Comparison of ENCODE assay signal across 8 cellular contexts in genomic region chr12:122421815-122422737, GRCh38. TPM values are rescaled to one million over a fixed set of nuclear protein-coding genes. Genes with fewer than 3 reads are reported as not detected.
DNase-seq lines count a peak whose midpoint lies in the region; ATAC-seq, FAIRE-seq and TF ChIP-seq lines count a peak whose summit lies in the region.

Gene CLIP1 (minus strand): TSS chr12:122422669. CDS start chr12:122380452, 42,217 bp downstream.

- intact Hi-C loops in Caco-2 (cut with micrococcal nuclease; ENCODE audit: unreplicated experiment) (loop anchor here (1.0 kb wide), 1 partner anchor 16 kb away; no protein-coding TSS in a partner anchor), ovary (cut with DNase I) (loop anchor here in 1 of 4 donors (10.0 kb wide), 1 partner anchor 53 kb away; no protein-coding TSS in a partner anchor)

- peak; percentile 65 for TF ChIP-seq POLR2A in ovary (IDR thresholded peaks at IDR 0.05)

- DNase-seq in Caco-2 (peak; percentile 81 to 86), HL-60 (ENCODE audit: low read depth in 1 of 2, low spot score in 1 of 2) (peak; percentile 27 to 49), SJSA1 (ENCODE audit: low read depth in 1 of 2, low spot score in 2 of 2) (peak; percentile 68 to 79), glutamatergic neuron (peak; percentile 80), ovary (peak; percentile 63 to 80 (median 71)), urothelium cell line (ENCODE audit: low spot score) (peak; percentile 73)

- H3K4me1 ChIP-seq in Caco-2 (peaks cover 41% of the 10 kb centered on the region), SJSA1 (replicated peaks) (peaks cover 27% of the 10 kb centered on the region), ovary (ENCODE audit: insufficient read depth) (peaks cover 3% of the 10 kb centered on the region)

- no peak for FAIRE-seq in urothelium cell line (lab: Jason Lieb, UNC)

- H3K4me1 Mint-ChIP-seq in Caco-2 (ENCODE audit: low read depth, unreplicated experiment) (peaks cover 14% of the 10 kb centered on the region), glutamatergic neuron (ENCODE audit: low read depth, unreplicated experiment) (peaks cover 6% of the 10 kb centered on the region)
- peaks cover 36% of the 10 kb centered on the region for H3K4me1 Mint-ChIP-seq in activated naive CD4-positive, alpha-beta T cell treated with anti-CD3 and anti-CD28 coated beads, Interleukin-2, amount 50 U/mL, for 24 hours

- H3K27me3 Mint-ChIP-seq in Caco-2 (ENCODE audit: insufficient read depth, unreplicated experiment) (no peaks in the 10 kb centered on the region), glutamatergic neuron (ENCODE audit: unreplicated experiment) (peaks cover 11% of the 10 kb centered on the region)
- no peaks in the 10 kb centered on the region for H3K27me3 Mint-ChIP-seq in activated naive CD4-positive, alpha-beta T cell treated with anti-CD3 and anti-CD28 coated beads, Interleukin-2, amount 50 U/mL, for 24 hours

- POLR2A ChIA-PET in Caco-2 (lab: Charles Lee) = interaction anchor here (1.0 to 6.8 kb wide), 4 partner anchors 16 to 196 kb away, joined by 4 to 52 read pairs (median 6); partner anchors contain the start of gene DIABLO

- TF ChIP-seq EP300 in ovary (IDR thresholded peaks at IDR 0.05) = no peak

- no TSS peak for BruUV-seq in Caco-2 (replicated peaks; lab: Mats Ljungman, UMichigan)

- H3K4me3 ChIP-seq in Caco-2 (ENCODE audit: low read depth, low read length) (peak within 1 kb of the TSS; percentile 66), HL-60 (replicated peaks; ENCODE audit: insufficient read depth, low read length) (peak within 1 kb of the TSS; percentile 88), SJSA1 (peak within 1 kb of the TSS; percentile 99), ovary (peak within 1 kb of the TSS; percentile 85)

- H3K9me3 ChIP-seq in Caco-2 (no peaks in the 10 kb centered on the region), SJSA1 (replicated peaks) (no peaks in the 10 kb centered on the region), ovary (no peaks in the 10 kb centered on the region)

- H3K4me3 Mint-ChIP-seq in Caco-2 (ENCODE audit: unreplicated experiment) (peak within 1 kb of the TSS; percentile 89), glutamatergic neuron (ENCODE audit: unreplicated experiment) (peak within 1 kb of the TSS; percentile 92)
- peak within 1 kb of the TSS; percentile 93 for H3K4me3 Mint-ChIP-seq in activated naive CD4-positive, alpha-beta T cell treated with anti-CD3 and anti-CD28 coated beads, Interleukin-2, amount 50 U/mL, for 24 hours

- peak within 1 kb of the TSS; percentile 70 for H3K27ac ChIP-seq in HL-60 (replicated peaks)
- peak within 1 kb of the TSS; percentile 98 for H3K27ac ChIP-seq in SJSA1
- peak within 1 kb of the TSS; percentile 95 to 99 for H3K27ac ChIP-seq in ovary

- H3K9me3 Mint-ChIP-seq in Caco-2 (ENCODE audit: unreplicated experiment) (no peaks in the 10 kb centered on the region), glutamatergic neuron (ENCODE audit: unreplicated experiment) (peaks cover 20% of the 10 kb centered on the region)
- no peaks in the 10 kb centered on the region for H3K9me3 Mint-ChIP-seq in activated naive CD4-positive, alpha-beta T cell treated with anti-CD3 and anti-CD28 coated beads, Interleukin-2, amount 50 U/mL, for 24 hours

- CTCF ChIA-PET in Caco-2 (lab: Charles Lee) = interaction anchor here (1.1 to 3.0 kb wide), 2 partner anchors 16 to 22 kb away, joined by 5 to 20 read pairs; no protein-coding TSS in a partner anchor

- H3K27ac Mint-ChIP-seq in Caco-2 (ENCODE audit: unreplicated experiment) (peak within 1 kb of the TSS; percentile 91), glutamatergic neuron (ENCODE audit: unreplicated experiment) (peak within 1 kb of the TSS; percentile 98)
- peak within 1 kb of the TSS; percentile 93 for H3K27ac Mint-ChIP-seq in activated naive CD4-positive, alpha-beta T cell treated with anti-CD3 and anti-CD28 coated beads, Interleukin-2, amount 50 U/mL, for 24 hours

- WGBS in ovary, 3 donors = 1% methylated on average over 55 to 120 of the region's 120 CpGs

- H3K36me3 Mint-ChIP-seq in Caco-2 (ENCODE audit: insufficient read depth, unreplicated experiment) (peaks cover 20% of the 10 kb centered on the region), glutamatergic neuron (ENCODE audit: unreplicated experiment) (no peaks in the 10 kb centered on the region)
- no peaks in the 10 kb centered on the region for H3K36me3 Mint-ChIP-seq in activated naive CD4-positive, alpha-beta T cell treated with anti-CD3 and anti-CD28 coated beads, Interleukin-2, amount 50 U/mL, for 24 hours

- H3K36me3 ChIP-seq in Caco-2 (ENCODE audit: control insufficient read depth, insufficient read depth, low read length) = no peaks in the 10 kb centered on the region
- peaks cover 10% of the 10 kb centered on the region for H3K36me3 ChIP-seq in SJSA1
- no peaks in the 10 kb centered on the region for H3K36me3 ChIP-seq in ovary

- TF ChIP-seq CTCF in Caco-2 (IDR thresholded peaks at IDR 0.05; ENCODE audit: insufficient read depth in 1 of 2, low read depth in 1 of 2, low read length in 1 of 2, severe bottlenecking in 1 of 2, unreplicated experiment in 1 of 2) = peak; percentile 35 to 55
- peak; percentile 22 for TF ChIP-seq CTCF in HL-60 (IDR thresholded peaks at IDR 0.05; ENCODE audit: insufficient read depth, low read length)
- peak; percentile 9 for TF ChIP-seq CTCF in glutamatergic neuron (IDR thresholded peaks at IDR 0.05; ENCODE audit: partially characterized antibody, unreplicated experiment)
- peak in 2 of 3 donors; percentile 38 to 42 for TF ChIP-seq CTCF in ovary (IDR thresholded peaks at IDR 0.05)

- ATAC-seq in GM19397 (IDR thresholded peaks at IDR 0.05; ENCODE audit: unreplicated experiment) = peak; percentile 69

- H3K27me3 ChIP-seq in Caco-2 (replicated peaks; ENCODE audit: control insufficient read depth, insufficient read depth, low read length) (no peaks in the 10 kb centered on the region), HL-60 (ENCODE audit: insufficient read depth, poor library complexity, severe bottlenecking) (no peaks in the 10 kb centered on the region), SJSA1 (replicated peaks) (no peaks in the 10 kb centered on the region), ovary (no peaks in the 10 kb centered on the region)

RNA-seq across cellular contexts. Expression of gene CLIP1, which starts in this region (rescaled TPM):
- 80.9 and 85.0 TPM in 2 replicates for total RNA-seq in Caco-2 (2022)
- total RNA-seq in SJSA1 (2014; rRNA removed; shearing (Covaris generic)) = 33.7 and 41.3 TPM in 2 replicates
- 65.7 TPM for total RNA-seq in glutamatergic neuron (ENCODE audit: unreplicated experiment)
- total RNA-seq in ovary = 10 to 100 TPM; 30.4 to 71.5 (median 42.3) TPM
- polyA plus RNA-seq in ovary = 10 to 100 TPM; 16.2 to 35.7 TPM

Comparison
In these comparisons a context has a peak if more than half of its experiments do, and no peak if none do; other contexts are left out.
1. Peak in every context shown above with its lines: DNase-seq, ATAC-seq, H3K4me3 ChIP-seq and H3K27ac ChIP-seq.